ENCODE assay signal across 24 cellular contexts in the genomic region with DNA sequence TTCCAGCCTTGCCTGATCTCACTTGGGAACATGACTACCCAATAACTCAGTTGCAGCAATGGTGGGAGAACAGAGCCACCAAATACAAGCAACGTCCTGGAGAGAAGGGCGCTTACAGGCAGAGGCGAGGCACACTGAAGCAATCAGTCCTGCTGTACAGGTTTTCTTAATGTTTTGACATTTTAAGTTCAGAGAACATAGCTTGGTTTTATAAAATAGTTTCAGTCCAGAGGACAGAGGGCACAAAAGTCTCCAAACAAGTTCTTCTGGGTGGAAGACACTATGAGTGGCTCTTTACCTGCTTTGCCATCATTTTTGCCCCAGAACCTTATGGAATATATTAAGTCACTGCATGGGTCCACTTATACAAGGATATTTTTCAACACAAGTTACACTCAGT.
"Had no signal": no experiment of that assay in that cellular context is flagged by ENCODE, and none has a peak within 500 bp of the region (broad histone marks: within the 10 kb centered on the region; RNA-seq: fewer than 3 reads in every experiment).

No MANE protein-coding gene starts in this region.

- H3K36me3 Mint-ChIP-seq: activated CD8-positive, alpha-beta memory T cell treated with anti-CD3 and anti-CD28 coated beads, Interleukin-2, amount 10 ng/mL, durations not matched to agents 7 days and 5 days; activated naive CD4-positive, alpha-beta T cell treated with anti-CD3 and anti-CD28 coated beads, Interleukin-2, amount 50 U/mL, for 24 hours; brain; immature natural killer cell; natural killer cell had no signal

- H3K27ac ChIP-seq: left ventricle myocardium inferior, neutrophil, ovary, psoas muscle, right atrium auricular region, tibial artery, vagina, WERI-Rb-1 had no signal

- H3K4me3 ChIP-seq: left ventricle myocardium inferior, ovary, psoas muscle, right atrium auricular region, tibial artery, vagina had no signal

- H3K9me3 Mint-ChIP-seq: activated CD4-positive, alpha-beta T cell treated with anti-CD3 and anti-CD28 coated beads, Interleukin-2, amount 10 ng/mL, durations not matched to agents 7 days and 5 days; activated CD8-positive, alpha-beta T cell treated with anti-CD3 and anti-CD28 coated beads for 36 hours; activated naive CD4-positive, alpha-beta T cell treated with anti-CD3 and anti-CD28 coated beads, Interleukin-2, amount 50 U/mL, for 24 hours; activated T-helper 1 cell treated with anti-CD3 and anti-CD28 coated beads, Interleukin-12 subunit alpha, Interleukin-12 subunit beta, Interleukin-2, Interleukin-4 antibody, amounts not matched to agents 30 ng/mL and 10 ng/mL and 1 ng/mL, durations not matched to agents 14 hours and 24 hours and 36 hours; brain; dendritic cell treated with granulocyte-macrophage colony-stimulating factor and Interleukin-4, amounts not matched to agents 40 ng/mL and 50 ng/mL, for 4 days; immature natural killer cell; natural killer cell; stimulated activated naive CD8-positive, alpha-beta T cell treated with anti-CD3 and anti-CD28 coated beads, Interleukin-15, Interleukin-2, amounts not matched to agents 100 ng/mL and 50 ng/mL, for 24 hours; T-helper 2 cell treated with Interferon-gamma antibody and Interleukin-4, amounts not matched to agents 5 μg/mL and 100 μg/mL, for 36 hours had no signal

- H3K4me1 ChIP-seq: left ventricle myocardium inferior, psoas muscle, right atrium auricular region, tibial artery had no signal

- DNase-seq: activated CD4-positive, alpha-beta T cell treated with anti-CD3 and anti-CD28 coated beads, Interleukin-2, amount 10 ng/mL, durations not matched to agents 7 days and 5 days; activated CD4-positive, CD25-positive, alpha-beta regulatory T cell treated with anti-CD3 and anti-CD28 coated beads, Interleukin-2, amount 50 U/mL, for 72 hours; activated CD8-positive, alpha-beta T cell treated with anti-CD3 and anti-CD28 coated beads for 36 hours; activated gamma-delta T cell; effector memory CD4-positive, alpha-beta T cell; foreskin fibroblast; immature natural killer cell; left ventricle myocardium inferior; natural killer cell; psoas muscle; stimulated activated CD4-positive, alpha-beta T cell treated with anti-CD3 and anti-CD28 coated beads, Interleukin-1b, Interleukin-23, amount 100 ng/mL, for 48 hours; tibial artery; WERI-Rb-1 had no signal

- H3K27ac Mint-ChIP-seq: activated CD4-positive, alpha-beta T cell treated with anti-CD3 and anti-CD28 coated beads, Interleukin-2, amount 10 ng/mL, durations not matched to agents 7 days and 5 days; activated CD8-positive, alpha-beta memory T cell treated with anti-CD3 and anti-CD28 coated beads, Interleukin-2, amount 10 ng/mL, durations not matched to agents 7 days and 5 days; activated CD8-positive, alpha-beta T cell treated with anti-CD3 and anti-CD28 coated beads for 36 hours; activated naive CD4-positive, alpha-beta T cell treated with anti-CD3 and anti-CD28 coated beads, Interleukin-2, amount 50 U/mL, for 24 hours; activated T-helper 1 cell treated with anti-CD3 and anti-CD28 coated beads, Interleukin-12 subunit alpha, Interleukin-12 subunit beta, Interleukin-2, Interleukin-4 antibody, amounts not matched to agents 30 ng/mL and 10 ng/mL and 1 ng/mL, durations not matched to agents 14 hours and 24 hours and 36 hours; dendritic cell treated with granulocyte-macrophage colony-stimulating factor and Interleukin-4, amounts not matched to agents 40 ng/mL and 50 ng/mL, for 4 days; immature natural killer cell; natural killer cell; stimulated activated naive CD8-positive, alpha-beta T cell treated with anti-CD3 and anti-CD28 coated beads, Interleukin-15, Interleukin-2, amounts not matched to agents 100 ng/mL and 50 ng/mL, for 24 hours; T-helper 2 cell treated with Interferon-gamma antibody and Interleukin-4, amounts not matched to agents 5 μg/mL and 100 μg/mL, for 36 hours had no signal

- ATAC-seq: activated CD8-positive, alpha-beta memory T cell treated with anti-CD3 and anti-CD28 coated beads, Interleukin-2, amount 10 ng/mL, durations not matched to agents 7 days and 5 days; activated CD8-positive, alpha-beta T cell treated with anti-CD3 and anti-CD28 coated beads for 36 hours; natural killer cell; psoas muscle had no signal

- H3K27me3 ChIP-seq: ovary, right atrium auricular region, vagina had no signal

- H3K4me3 Mint-ChIP-seq: activated CD4-positive, alpha-beta T cell treated with anti-CD3 and anti-CD28 coated beads, Interleukin-2, amount 10 ng/mL, durations not matched to agents 7 days and 5 days; activated CD8-positive, alpha-beta memory T cell treated with anti-CD3 and anti-CD28 coated beads, Interleukin-2, amount 10 ng/mL, durations not matched to agents 7 days and 5 days; activated CD8-positive, alpha-beta T cell treated with anti-CD3 and anti-CD28 coated beads for 36 hours; activated naive CD4-positive, alpha-beta T cell treated with anti-CD3 and anti-CD28 coated beads, Interleukin-2, amount 50 U/mL, for 24 hours; activated T-helper 1 cell treated with anti-CD3 and anti-CD28 coated beads, Interleukin-12 subunit alpha, Interleukin-12 subunit beta, Interleukin-2, Interleukin-4 antibody, amounts not matched to agents 30 ng/mL and 10 ng/mL and 1 ng/mL, durations not matched to agents 14 hours and 24 hours and 36 hours; brain; dendritic cell treated with granulocyte-macrophage colony-stimulating factor and Interleukin-4, amounts not matched to agents 40 ng/mL and 50 ng/mL, for 4 days; immature natural killer cell; natural killer cell; stimulated activated naive CD8-positive, alpha-beta T cell treated with anti-CD3 and anti-CD28 coated beads, Interleukin-15, Interleukin-2, amounts not matched to agents 100 ng/mL and 50 ng/mL, for 24 hours; T-helper 2 cell treated with Interferon-gamma antibody and Interleukin-4, amounts not matched to agents 5 μg/mL and 100 μg/mL, for 36 hours had no signal

- H3K36me3 ChIP-seq: left ventricle myocardium inferior, neutrophil, ovary, right atrium auricular region, tibial artery, vagina, WERI-Rb-1 had no signal

- H3K9me3 ChIP-seq: left ventricle myocardium inferior, neutrophil, ovary, psoas muscle, right atrium auricular region, tibial artery, vagina had no signal
